Comparison of ENCODE assay signal across 20 cellular contexts in genomic region chr7:38181111-38181510, GRCh38. TPM values are rescaled to one million over a fixed set of nuclear protein-coding genes. Genes with fewer than 3 reads are reported as not detected.
DNase-seq lines count a peak whose midpoint lies in the region; ATAC-seq, FAIRE-seq and TF ChIP-seq lines count a peak whose summit lies in the region.
"Had no signal": no experiment of that assay in that cellular context is flagged by ENCODE, and none has a peak within 500 bp of the region (broad histone marks: within the 10 kb centered on the region; RNA-seq: fewer than 3 reads in every experiment).

No MANE protein-coding gene starts in this region.

- no TSS peak for BruUV-seq in GM12878 (replicated peaks; lab: Mats Ljungman, UMichigan)

- H3K9me2 ChIP-seq in Loucy (replicated peaks; ENCODE audit: low read depth, low read length) (no peaks in the 10 kb centered on the region), neural cell (ENCODE audit: insufficient read depth, low read length) (no peaks in the 10 kb centered on the region)

- peaks cover 72% of the 10 kb centered on the region for H3K79me2 ChIP-seq in Loucy (ENCODE audit: insufficient read depth, low read length)
- peaks cover 81% of the 10 kb centered on the region for H3K79me2 ChIP-seq in GM12878 (ENCODE audit: control insufficient read depth, insufficient read depth, low read length)
- H3K79me2 ChIP-seq in neural cell (replicated peaks; ENCODE audit: insufficient read depth, low read length): peaks cover 75% of the 10 kb centered on the region

- POLR2A ChIA-PET in GM12878 (lab: Charles Lee): interaction anchor here (0.6 to 1.8 kb wide), 5 partner anchors 9 to 1974 kb away, joined by 3 to 7 read pairs (median 4); no protein-coding TSS in a partner anchor

- H3K4me3 ChIP-seq in Loucy (ENCODE audit: low read length, poor library complexity, severe bottlenecking): peak overlapping the region; percentile 91
- peak overlapping the region; percentile 51 for H3K4me3 ChIP-seq in GM12878
- H3K4me3 ChIP-seq in neural cell (ENCODE audit: low read length): peak overlapping the region; percentile 87
- H3K4me3 ChIP-seq: SJCRH30 had no signal

- no peak for TF ChIP-seq POLR2A in GM12878 (IDR thresholded peaks at IDR 0.05; ENCODE audit: low read depth, low read length)

- RAD21 ChIA-PET in GM12878 (lab: Charles Lee; ENCODE audit: unreplicated experiment): interaction anchor here (0.9 to 3.8 kb wide), 10 partner anchors 11 to 264 kb away, joined by 3 to 38 read pairs (median 6); partner anchors contain the start of gene SFRP4

- no peak for ATAC-seq in GM12878

- peak overlapping the region; percentile 92 for H3K4me2 ChIP-seq in Loucy (ENCODE audit: low read depth, low read length, poor library complexity, severe bottlenecking)
- peak overlapping the region; percentile 72; the same call in 1 of the 2 replicates for H3K4me2 ChIP-seq in GM12878 (ENCODE audit: control insufficient read depth, insufficient read depth)
- H3K4me2 ChIP-seq in neural cell (ENCODE audit: low read length): no peak overlapping the region

- DNase-seq in CD1c-positive myeloid dendritic cell (ENCODE audit: extremely low spot score): peak; percentile 22
- DNase-seq in GM12878 (ENCODE audit: low read depth, low spot score): no peak
- DNase-seq in central memory CD4-positive, alpha-beta T cell: no peak
- DNase-seq in activated gamma-delta T cell treated with Interleukin-2 at 50 U/mL for 16 hours: no peak
- DNase-seq in NCI-H128 (lab: John Stamatoyannopoulos, UW; ENCODE audit: unreplicated experiment): no peak
- DNase-seq: ACHN, DMS 273 treated with DMSO at 0.1 percent for 48 hours, GDM1, H9, NCI-H1105 treated with DMSO at 0.1 percent for 48 hours, NCI-H187, NCI-H2107, NCI-H2227 treated with DMSO at 0.1 percent for 48 hours, NCI-H524, NCI-H82, SJCRH30 had no signal

- in situ Hi-C loops in GM12878 (cut with MboI): no loop called here

- H3K9ac ChIP-seq in Loucy (ENCODE audit: low read depth, low read length, poor library complexity, severe bottlenecking): peak overlapping the region; percentile 77
- no peak overlapping the region for H3K9ac ChIP-seq in GM12878 (ENCODE audit: control insufficient read depth, insufficient read depth, low read length)
- no peak overlapping the region for H3K9ac ChIP-seq in neural cell (ENCODE audit: low read length)

- H3F3A ChIP-seq in Loucy (ENCODE audit: low read depth) (no peaks in the 10 kb centered on the region; the same call in 1 of the 2 replicates), neural cell (ENCODE audit: insufficient read depth, low read length, poor library complexity, severe bottlenecking) (no peaks in the 10 kb centered on the region)

- H3K9me3 ChIP-seq in Loucy (ENCODE audit: insufficient read depth, low read depth, low read length) (no peaks in the 10 kb centered on the region), GM12878 (replicated peaks; ENCODE audit: control insufficient read depth, insufficient read depth, low read length) (no peaks in the 10 kb centered on the region; the same call in 2 of the 3 replicates), neural cell (ENCODE audit: low read length) (no peaks in the 10 kb centered on the region)
- H3K9me3 ChIP-seq: SJCRH30 had no signal

- SMC1A ChIA-PET in GM12878 (lab: Charles Lee; ENCODE audit: uncharacterized antibody, unreplicated experiment): interaction anchor here (0.9 to 5.5 kb wide), 17 partner anchors 10 to 261 kb away, joined by 3 to 61 read pairs (median 4); partner anchors contain the start of gene EPDR1

- TF ChIP-seq RAD21 in GM12878 (IDR thresholded peaks at IDR 0.05; ENCODE audit: insufficient read depth, low read depth, low read length) (no peak), neural cell (conservative IDR thresholded peaks at IDR 0.05) (no peak)

- peak overlapping the region; percentile 45 for H3K27ac ChIP-seq in GM12878 (ENCODE audit: control insufficient read depth, insufficient read depth)
- H3K27ac ChIP-seq in neural cell (ENCODE audit: low read length): no peak overlapping the region
- H3K27ac ChIP-seq: C4-2B, SJCRH30 had no signal

- H3K27me3 ChIP-seq in Loucy (ENCODE audit: insufficient read depth, low read length, poor library complexity, severe bottlenecking): no peaks in the 10 kb centered on the region
- no peaks in the 10 kb centered on the region for H3K27me3 ChIP-seq in GM12878 (replicated peaks in 1 of 2; ENCODE audit: control insufficient read depth in 2 of 2, insufficient read depth in 2 of 2, low read length in 1 of 2)
- H3K27me3 ChIP-seq in neural cell (ENCODE audit: insufficient read depth, low read depth, low read length): no peaks in the 10 kb centered on the region
- H3K27me3 ChIP-seq: SJCRH30 had no signal

- no peaks in the 10 kb centered on the region for H3K36me3 ChIP-seq in Loucy (ENCODE audit: insufficient read depth, low read length)
- peaks cover 0 to 8% of the 10 kb centered on the region in 2 experiments; a peak in 2 of 4 replicates for H3K36me3 ChIP-seq in GM12878 (ENCODE audit: control insufficient read depth in 2 of 2, insufficient read depth in 2 of 2, low read length in 1 of 2)
- H3K36me3 ChIP-seq in neural cell (ENCODE audit: insufficient read depth, low read length): no peaks in the 10 kb centered on the region

- WGBS in GM12878 (ENCODE audit: insufficient coverage, insufficient replicate concordance, low lambda C conversion rate, missing lambda C conversion rate): 97% methylated on average over 1 of the region's 1 CpG

- intact Hi-C loops in GM12878 (cut with micrococcal nuclease; ENCODE audit: unreplicated experiment): no loop called here

- no peak for FAIRE-seq in GM12878 (lab: Jason Lieb, UNC)
- FAIRE-seq: GM19239 had no signal

- TF ChIP-seq CTCF in Loucy (conservative IDR thresholded peaks at IDR 0.05; ENCODE audit: low read length) (no peak), GM12878 (IDR thresholded peaks at IDR 0.05 in 2 of 3, conservative IDR thresholded peaks at IDR 0.05 in 1 of 3; ENCODE audit: control insufficient read depth in 2 of 3, extremely low read depth in 1 of 3, insufficient read depth in 1 of 3, low read depth in 3 of 3, low read length in 3 of 3) (no peak), neural cell (IDR thresholded peaks at IDR 0.05; ENCODE audit: poor library complexity, severe bottlenecking) (no peak)

- H4K20me1 ChIP-seq in Loucy (ENCODE audit: insufficient read depth, low read length, poor library complexity, severe bottlenecking) (peaks cover 32% of the 10 kb centered on the region), GM12878 (ENCODE audit: control insufficient read depth, insufficient read depth) (no peaks in the 10 kb centered on the region), neural cell (ENCODE audit: insufficient read depth) (no peaks in the 10 kb centered on the region)

- peaks cover 63% of the 10 kb centered on the region for H3K4me1 ChIP-seq in Loucy (ENCODE audit: insufficient read depth, low read length, poor library complexity, severe bottlenecking)
- H3K4me1 ChIP-seq in GM12878 (ENCODE audit: control insufficient read depth, insufficient read depth, low read length): peaks cover 5% of the 10 kb centered on the region; the same call in 1 of the 2 replicates

- CTCF ChIA-PET in GM12878 (lab: Yijun Ruan, JAX): interaction anchor here (0.7 to 5.7 kb wide), 18 partner anchors 11 to 260 kb away, joined by 3 to 54 read pairs (median 4); partner anchors contain the start of gene EPDR1

- TF ChIP-seq EP300 in GM12878 (IDR thresholded peaks at IDR 0.05; ENCODE audit: borderline replicate concordance in 1 of 2, control insufficient read depth in 1 of 2, low read depth in 2 of 2, low read length in 2 of 2) (no peak), neural cell (conservative IDR thresholded peaks at IDR 0.05; ENCODE audit: poor library complexity, severe bottlenecking) (no peak)

- H2AFZ ChIP-seq in Loucy (ENCODE audit: low read length) (no peak overlapping the region), GM12878 (ENCODE audit: control insufficient read depth, low read depth, low read length) (no peak overlapping the region), neural cell (ENCODE audit: low read depth, low read length) (no peak overlapping the region)

TF ChIP-seq in GM12878, 131 proteins besides CTCF, POLR2A, EP300 and RAD21 (continues in another document):
- no peak for TF ChIP-seq TBL1XR1 (IDR thresholded peaks at IDR 0.05; ENCODE audit: low read depth, low read length)
- TF ChIP-seq POLR2AphosphoS2 (IDR thresholded peaks at IDR 0.05; ENCODE audit: low read depth, low read length): no peak
- TF ChIP-seq SIX5 (IDR thresholded peaks at IDR 0.05; ENCODE audit: low read depth, low read length, severe bottlenecking): no peak
- TF ChIP-seq CBX5 (IDR thresholded peaks at IDR 0.05; ENCODE audit: low read depth): no peak
- no peak for TF ChIP-seq KDM1A (IDR thresholded peaks at IDR 0.05; ENCODE audit: borderline replicate concordance)
- TF ChIP-seq CREB1 (IDR thresholded peaks at IDR 0.05; ENCODE audit: low read depth): no peak
- TF ChIP-seq IKZF2 (IDR thresholded peaks at IDR 0.05): no peak

TF ChIP-seq in neural cell, 6 proteins besides CTCF, POLR2A, EP300 and RAD21 (continues in another document):
- TF ChIP-seq EZH2 (IDR thresholded peaks at IDR 0.05; ENCODE audit: borderline replicate concordance, insufficient read depth, low read length, poor library complexity, severe bottlenecking): no peak
- no peak for TF ChIP-seq TAF1 (IDR thresholded peaks at IDR 0.05; ENCODE audit: low read depth)
- no peak for TF ChIP-seq POLR2AphosphoS5 (IDR thresholded peaks at IDR 0.05)

RNA-seq across cellular contexts. Expression of gene STARD3NL, which starts 3.1 kb away (rescaled TPM):
- total RNA-seq in GM12878 (2013; cell fraction: nucleolus; rRNA removed): 81.2 and 83.7 TPM in 2 replicates
- 85.0 and 103 TPM in 2 replicates for total RNA-seq in GM12878 (2014; rRNA removed)
- total RNA-seq in GM12878 (2014; rRNA removed; fragmentation: Illumina TruSeq; extraction: Trizol): 75.2 and 80.4 TPM in 2 replicates
- total RNA-seq in GM12878 (2021): 62.9 and 66.1 TPM in 2 replicates
- 27.6 TPM for polyA plus RNA-seq in GM12878 (2011; ENCODE audit: low read depth)
- polyA plus RNA-seq in GM12878 (2011; rRNA removed): 133 and 173 TPM in 2 replicates
- polyA plus RNA-seq in GM12878 (2011; cell fraction: cytosol; rRNA removed): 61.8 and 66.8 TPM in 2 replicates
- 44.3 and 53.4 TPM in 2 replicates for polyA plus RNA-seq in GM12878 (2011; cell fraction: nucleus; rRNA removed)
- polyA plus RNA-seq in GM12878 (2012): 35.5 and 48.1 TPM in 2 replicates
- 80.1 and 91.5 TPM in 2 replicates for polyA plus RNA-seq in GM12878 (2014; fragmentation: Illumina TruSeq; extraction: Trizol)
- 100 to 1,000 TPM in 1 of 2 experiments, 10 to 100 TPM in 1; 76.4 to 101 TPM for polyA plus RNA-seq in GM12878 (2014; fragmentation: Nextera tagmentation; extraction: Ambion mirVana)
- 71.3 and 86.3 TPM in 2 replicates for polyA plus RNA-seq in GM12878 (2014; rRNA removed)
- 100 to 1,000 TPM; 120 to 128 TPM for polyA plus RNA-seq in GM12878 (2016; fragmentation: Nextera tagmentation; extraction: Ambion mirVana)
- 50.3 and 64.1 TPM in 2 replicates for polyA minus RNA-seq in GM12878 (2011; rRNA and poly(A)+ RNA removed)
- 14.7 and 17.2 TPM in 2 replicates for polyA minus RNA-seq in GM12878 (2011; cell fraction: cytosol; rRNA and poly(A)+ RNA removed)
- polyA minus RNA-seq in GM12878 (2011; cell fraction: nucleus; rRNA and poly(A)+ RNA removed): 31.4 and 42.0 TPM in 2 replicates
- polyA plus RNA-seq in neural cell: 233 and 240 TPM in 2 replicates
- polyA minus RNA-seq in neural cell: 126 and 154 TPM in 2 replicates
